Comparison of ENCODE assay signal across 10 cellular contexts in the genomic region with DNA sequence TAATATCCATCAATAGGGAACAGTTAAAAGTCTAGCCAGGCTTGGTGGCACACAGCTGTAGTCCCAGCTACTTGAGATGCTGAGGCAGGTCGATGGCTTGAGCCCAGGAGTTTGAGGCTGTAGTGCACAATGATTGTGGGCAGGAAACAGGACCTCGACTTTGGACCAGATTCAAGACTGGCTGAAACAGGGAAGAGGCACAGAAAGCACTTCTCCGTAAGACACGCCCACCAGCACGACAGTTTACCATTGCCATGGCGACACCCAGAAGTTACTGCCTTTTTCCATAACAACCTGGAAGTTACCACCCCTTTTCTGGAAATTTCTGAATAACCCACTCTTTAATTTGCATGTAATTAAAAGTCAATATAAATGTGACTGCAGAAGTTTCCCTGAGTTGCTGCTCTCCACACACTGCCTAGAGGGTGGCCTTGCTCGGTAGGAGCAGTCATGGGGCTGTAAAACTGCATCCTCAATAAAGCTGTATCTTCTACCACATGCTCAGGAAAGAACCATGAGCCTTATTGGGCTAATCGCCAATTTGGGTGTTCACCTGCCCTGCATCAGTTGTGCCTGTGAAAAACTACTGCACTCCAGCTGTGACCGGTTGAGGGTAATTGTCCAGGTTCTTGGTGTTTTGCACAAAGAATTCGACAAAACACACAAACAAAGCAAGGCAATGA. TPM values are rescaled to one million over a fixed set of nuclear protein-coding genes. Genes with fewer than 3 reads are reported as not detected.
A peak's percentile ranks its signal among the peaks of the same experiment; 100 is the strongest.
DNase-seq lines count a peak whose midpoint lies in the region; ATAC-seq lines count a peak whose summit lies in the region.
"Had no signal": no experiment of that assay in that cellular context is flagged by ENCODE, and none has a peak within 500 bp of the region (broad histone marks: within the 10 kb centered on the region; RNA-seq: fewer than 3 reads in every experiment).

No MANE protein-coding gene starts in this region.

- intact Hi-C loops in activated CD4-positive, alpha-beta T cell treated with anti-CD3 and anti-CD28 coated beads for 36 hours (cut with DNase I, micrococcal nuclease): loop anchor here in 1 of 2 experiments (5.0 kb wide), 1 partner anchor 33 kb away; a partner anchor contains a TSS
- intact Hi-C loops in Right ventricle myocardium inferior (cut with DNase I): no loop called here

- CTCF ChIA-PET in activated CD4-positive, alpha-beta T cell treated with anti-CD3 and anti-CD28 coated beads for 36 hours (lab: Charles Lee): interaction anchor here (0.6 to 1.8 kb wide), 5 partner anchors 8 to 400 kb away, joined by 3 to 9 read pairs (median 3); no protein-coding TSS in a partner anchor

- DNase-seq in activated CD4-positive, alpha-beta T cell treated with anti-CD3 and anti-CD28 coated beads for 36 hours: peak; percentile 55
- DNase-seq in activated CD4-positive, alpha-beta T cell treated with anti-CD3 and anti-CD28 coated beads for 1 hour: no peak
- DNase-seq in SKM-1 treated with dmso at 0.1 percent for 144 hours (lab: John Stamatoyannopoulos, UW; ENCODE audit: unreplicated experiment): peak; percentile 43
- peak; percentile 78 for DNase-seq in Right ventricle myocardium inferior (ENCODE audit: missing footprints)
- peak; percentile 53 for DNase-seq in stromal cell of bone marrow (ENCODE audit: low read depth)
- DNase-seq in GM19240 (ENCODE audit: insufficient read length, low spot score): no peak
- no peak for DNase-seq in HPDE6-E6E7 (ENCODE audit: extremely low spot score)
- no peak for DNase-seq in NCI-H2107 treated with DMSO at 0.1 percent for 48 hours (lab: John Stamatoyannopoulos, UW; ENCODE audit: unreplicated experiment)

- H3K36me3 Mint-ChIP-seq in activated CD4-positive, alpha-beta T cell treated with anti-CD3 and anti-CD28 coated beads for 36 hours (ENCODE audit: low read depth): no peaks in the 10 kb centered on the region
- H3K36me3 Mint-ChIP-seq: activated naive CD8-positive, alpha-beta T cell; stimulated activated memory B cell treated with anti-CD40 and anti-IgM and Interleukin-4, amounts not matched to agents 10 μg/mL and 1 μg/mL and 100 μg/mL, for 72 hours had no signal

- H3K4me3 Mint-ChIP-seq in activated CD4-positive, alpha-beta T cell treated with anti-CD3 and anti-CD28 coated beads for 36 hours: no peak overlapping the region
- H3K4me3 Mint-ChIP-seq: activated naive CD8-positive, alpha-beta T cell; stimulated activated memory B cell treated with anti-CD40 and anti-IgM and Interleukin-4, amounts not matched to agents 10 μg/mL and 1 μg/mL and 100 μg/mL, for 72 hours had no signal

- no peak overlapping the region for H3K27ac Mint-ChIP-seq in activated CD4-positive, alpha-beta T cell treated with anti-CD3 and anti-CD28 coated beads for 36 hours
- H3K27ac Mint-ChIP-seq: activated naive CD8-positive, alpha-beta T cell; stimulated activated memory B cell treated with anti-CD40 and anti-IgM and Interleukin-4, amounts not matched to agents 10 μg/mL and 1 μg/mL and 100 μg/mL, for 72 hours had no signal

- H3K9me3 Mint-ChIP-seq in activated CD4-positive, alpha-beta T cell treated with anti-CD3 and anti-CD28 coated beads for 36 hours (ENCODE audit: low read depth): no peaks in the 10 kb centered on the region
- H3K9me3 Mint-ChIP-seq: stimulated activated memory B cell treated with anti-CD40 and anti-IgM and Interleukin-4, amounts not matched to agents 10 μg/mL and 1 μg/mL and 100 μg/mL, for 72 hours had no signal

- peaks cover 16% of the 10 kb centered on the region for H3K4me1 Mint-ChIP-seq in activated CD4-positive, alpha-beta T cell treated with anti-CD3 and anti-CD28 coated beads for 36 hours

- POLR2A ChIA-PET in activated CD4-positive, alpha-beta T cell treated with anti-CD3 and anti-CD28 coated beads for 36 hours (lab: Charles Lee): no interaction called here

- no peak for ATAC-seq in activated CD4-positive, alpha-beta T cell treated with anti-CD3 and anti-CD28 coated beads for 36 hours
- ATAC-seq in Right ventricle myocardium inferior: no peak
- ATAC-seq: stimulated activated memory B cell treated with anti-CD40 and anti-IgM and Interleukin-4, amounts not matched to agents 10 μg/mL and 1 μg/mL and 100 μg/mL, for 72 hours had no signal

- H3K27me3 Mint-ChIP-seq in activated CD4-positive, alpha-beta T cell treated with anti-CD3 and anti-CD28 coated beads for 36 hours: no peaks in the 10 kb centered on the region
- H3K27me3 Mint-ChIP-seq: activated naive CD8-positive, alpha-beta T cell; stimulated activated memory B cell treated with anti-CD40 and anti-IgM and Interleukin-4, amounts not matched to agents 10 μg/mL and 1 μg/mL and 100 μg/mL, for 72 hours had no signal

RNA-seq across cellular contexts. Expression of a gene that starts 4.6 kb away (rescaled TPM):
- total RNA-seq in activated CD4-positive, alpha-beta T cell treated with anti-CD3 and anti-CD28 coated beads for 36 hours: 1 to 10 TPM; 6.4 to 7.0 TPM
- total RNA-seq in Right ventricle myocardium inferior: 9.4 TPM

RNA-seq across cellular contexts. Expression of a gene that starts 14.4 kb away (rescaled TPM):
- 100 to 1,000 TPM; 301 to 317 TPM for total RNA-seq in activated CD4-positive, alpha-beta T cell treated with anti-CD3 and anti-CD28 coated beads for 36 hours
- 10.2 TPM for total RNA-seq in Right ventricle myocardium inferior

RNA-seq across cellular contexts. Expression of a gene that starts 26.9 kb away (rescaled TPM):
- 1 to 10 TPM; 1.7 to 2.2 TPM for total RNA-seq in activated CD4-positive, alpha-beta T cell treated with anti-CD3 and anti-CD28 coated beads for 36 hours
- total RNA-seq in Right ventricle myocardium inferior: 3.0 TPM

RNA-seq across cellular contexts. Expression of a gene that starts 27.8 kb away (rescaled TPM):
- total RNA-seq in activated CD4-positive, alpha-beta T cell treated with anti-CD3 and anti-CD28 coated beads for 36 hours: 10 to 100 TPM; 32.2 to 32.4 TPM
- total RNA-seq in Right ventricle myocardium inferior: 78.9 TPM

RNA-seq across cellular contexts. Expression of a gene that starts 32.6 kb away (rescaled TPM):
- 1,000 to 10,000 TPM; 1,824 to 2,753 TPM for total RNA-seq in activated CD4-positive, alpha-beta T cell treated with anti-CD3 and anti-CD28 coated beads for 36 hours
- 832 TPM for total RNA-seq in Right ventricle myocardium inferior

Comparison
In these comparisons a context has a peak if more than half of its experiments do, and no peak if none do; other contexts are left out.
1. DNase-seq: peak in activated CD4-positive, alpha-beta T cell treated with anti-CD3 and anti-CD28 coated beads for 36 hours (single experiment), SKM-1 treated with dmso at 0.1 percent for 144 hours (single experiment), Right ventricle myocardium inferior (single experiment) and stromal cell of bone marrow (single experiment); none in activated CD4-positive, alpha-beta T cell treated with anti-CD3 and anti-CD28 coated beads for 1 hour (single experiment), GM19240 (single experiment), HPDE6-E6E7 (single experiment) and NCI-H2107 treated with DMSO at 0.1 percent for 48 hours (single experiment).
2. RNA of a gene that starts 14.4 kb away (total RNA-seq): 301 to 317 TPM in activated CD4-positive, alpha-beta T cell treated with anti-CD3 and anti-CD28 coated beads for 36 hours; 10.2 TPM in Right ventricle myocardium inferior (single experiment); every median in the first group is over 10 times any median in the second.